19 cellular contexts compared by ENCODE assay signal in the genomic region with DNA sequence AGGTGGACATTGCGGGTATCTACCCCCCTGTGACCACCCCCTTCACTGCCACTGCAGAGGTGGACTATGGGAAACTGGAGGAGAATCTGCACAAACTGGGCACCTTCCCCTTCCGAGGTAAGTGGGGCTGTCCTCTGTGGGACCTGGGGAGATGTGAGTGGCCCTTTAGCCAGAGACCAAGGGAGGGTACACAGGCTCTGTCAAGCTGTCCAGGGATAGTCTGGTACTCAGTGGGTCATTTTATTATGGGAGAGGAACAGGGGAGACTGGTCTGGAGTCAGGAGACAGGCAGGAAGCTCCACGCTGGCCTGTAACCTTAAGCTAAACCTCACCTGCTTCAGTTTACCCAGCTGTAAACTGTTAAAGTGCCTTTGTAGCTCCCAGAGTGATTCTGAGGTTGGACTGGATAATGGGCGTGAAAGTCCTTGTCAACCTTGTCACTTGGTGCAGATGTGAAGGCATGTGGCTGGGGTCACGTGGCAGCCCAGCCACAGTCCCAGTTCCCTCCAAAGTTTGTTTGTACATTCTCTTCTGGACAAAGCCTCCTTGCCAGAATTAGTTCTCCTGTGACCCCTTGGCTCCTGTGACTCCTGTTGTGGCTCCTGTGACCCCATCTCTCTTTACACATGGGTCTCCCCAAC. TPM values are rescaled to one million over a fixed set of nuclear protein-coding genes. Genes with fewer than 3 reads are reported as not detected.
DNase-seq lines count a peak whose midpoint lies in the region; ATAC-seq and TF ChIP-seq lines count a peak whose summit lies in the region.
"Had no signal": no experiment of that assay in that cellular context is flagged by ENCODE, and none has a peak within 500 bp of the region (broad histone marks: within the 10 kb centered on the region; RNA-seq: fewer than 3 reads in every experiment).

No MANE protein-coding gene starts in this region.

- H3K27ac ChIP-seq in adrenal gland (peak overlapping the region in 3 of 5 donors; percentile 34 to 71 (median 59)), psoas muscle (peak overlapping the region; percentile 69)
- H3K27ac ChIP-seq: left lung had no signal

- H3K4me3 Mint-ChIP-seq in T-helper 17 cell: no peak overlapping the region
- H3K4me3 Mint-ChIP-seq: activated CD4-positive, alpha-beta memory T cell treated with anti-CD3 and anti-CD28 coated beads, Interleukin-2, amount 10 ng/mL, durations not matched to agents 7 days and 5 days; activated T-helper 1 cell treated with anti-CD3 and anti-CD28 coated beads, Interleukin-12 subunit alpha, Interleukin-12 subunit beta, Interleukin-2, Interleukin-4 antibody, amounts not matched to agents 30 ng/mL and 10 ng/mL and 1 ng/mL, durations not matched to agents 14 hours and 24 hours and 36 hours; naive thymus-derived CD8-positive, alpha-beta T cell had no signal

- no peak for TF ChIP-seq CTCF in adrenal gland (IDR thresholded peaks at IDR 0.05)
- no peak for TF ChIP-seq CTCF in psoas muscle (IDR thresholded peaks at IDR 0.05)

- TF ChIP-seq POLR2A in adrenal gland (IDR thresholded peaks at IDR 0.05): no peak

- ATAC-seq in left ventricle myocardium superior: peak; percentile 62
- peak; percentile 0 to 21 (median 10) for ATAC-seq in psoas muscle
- no peak for ATAC-seq in T-helper 17 cell
- no peak for ATAC-seq in GM18858 (IDR thresholded peaks at IDR 0.05; ENCODE audit: unreplicated experiment)
- no peak for ATAC-seq in HG02798 (IDR thresholded peaks at IDR 0.05; ENCODE audit: poor library complexity, unreplicated experiment)
- ATAC-seq: naive thymus-derived CD8-positive, alpha-beta T cell had no signal

- no peaks in the 10 kb centered on the region for H3K9me3 ChIP-seq in adrenal gland (replicated peaks in 1 of 3)
- H3K9me3 ChIP-seq in psoas muscle: no peaks in the 10 kb centered on the region
- H3K9me3 ChIP-seq in T-helper 17 cell (ENCODE audit: control insufficient read depth, low read length, poor library complexity, severe bottlenecking): no peaks in the 10 kb centered on the region
- H3K9me3 ChIP-seq: BE2C, esophagus squamous epithelium, left lung had no signal

- H3K27ac Mint-ChIP-seq in T-helper 17 cell: no peak overlapping the region
- H3K27ac Mint-ChIP-seq: activated CD4-positive, alpha-beta memory T cell treated with anti-CD3 and anti-CD28 coated beads, Interleukin-2, amount 10 ng/mL, durations not matched to agents 7 days and 5 days; activated T-helper 1 cell treated with anti-CD3 and anti-CD28 coated beads, Interleukin-12 subunit alpha, Interleukin-12 subunit beta, Interleukin-2, Interleukin-4 antibody, amounts not matched to agents 30 ng/mL and 10 ng/mL and 1 ng/mL, durations not matched to agents 14 hours and 24 hours and 36 hours had no signal

- H3K4me1 Mint-ChIP-seq in T-helper 17 cell: peaks cover 3% of the 10 kb centered on the region

- intact Hi-C loops in adrenal gland (cut with DNase I) (no loop called here), left ventricle myocardium superior (cut with micrococcal nuclease) (no loop called here), psoas muscle (cut with DNase I) (no loop called here)

- H3K27me3 ChIP-seq in adrenal gland: no peaks in the 10 kb centered on the region
- no peaks in the 10 kb centered on the region for H3K27me3 ChIP-seq in psoas muscle (ENCODE audit: insufficient read depth in 3 of 3, low read length in 2 of 3)
- H3K27me3 ChIP-seq: BE2C, esophagus squamous epithelium, hepatocyte, left lung had no signal

- peaks cover 10 to 32% of the 10 kb centered on the region in 2 donors for H3K4me1 ChIP-seq in adrenal gland (replicated peaks in 1 of 2)
- peaks cover 24% of the 10 kb centered on the region for H3K4me1 ChIP-seq in psoas muscle
- H3K4me1 ChIP-seq: left lung had no signal

- peaks cover 2% of the 10 kb centered on the region for H3K27me3 Mint-ChIP-seq in T-helper 17 cell

- WGBS in adrenal gland, 4 donors: 86 to 95% (median 93%) methylated on average over 2 to 5 of the region's 5 CpGs
- whole genome bisulfite sequencing in psoas muscle, 3 donors: 62 to 81% (median 69%) methylated on average over 5 of the region's 5 CpGs

- no peaks in the 10 kb centered on the region for H3K36me3 Mint-ChIP-seq in T-helper 17 cell (ENCODE audit: low read depth)
- H3K36me3 Mint-ChIP-seq: naive thymus-derived CD8-positive, alpha-beta T cell had no signal

- H3K4me3 ChIP-seq in adrenal gland (peak overlapping the region in 1 of 4 donors; percentile 18), psoas muscle (no peak overlapping the region)
- H3K4me3 ChIP-seq: esophagus squamous epithelium, hepatocyte, left lung, skin epidermis had no signal

- DNase-seq in DMS53 treated with DMSO at 0.1 percent for 48 hours (lab: John Stamatoyannopoulos, UW; ENCODE audit: unreplicated experiment) (peak; percentile 78), adrenal gland (peak in 1 of 7 donors; percentile 13), left ventricle myocardium superior (peak; percentile 60), psoas muscle (peak in 1 of 2 donors; percentile 57), NCI-H526 treated with DMSO at 0.1 percent for 48 hours (lab: John Stamatoyannopoulos, UW) (no peak), T-helper 17 cell (no peak)
- DNase-seq: activated CD4-positive, alpha-beta memory T cell treated with anti-CD3 and anti-CD28 coated beads, Interleukin-2, amount 10 ng/mL, durations not matched to agents 7 days and 5 days; esophagus squamous epithelium; naive thymus-derived CD8-positive, alpha-beta T cell; NCI-H1092; NCI-H2171; stimulated activated naive CD4-positive, alpha-beta T cell treated with Interleukin-2 at 50 U/mL for 16 hours had no signal

- H3K36me3 ChIP-seq in adrenal gland (replicated peaks in 1 of 2): no peaks in the 10 kb centered on the region
- H3K36me3 ChIP-seq in psoas muscle (ENCODE audit: insufficient read depth in 1 of 2, low read depth in 1 of 2): peaks cover 0 to 29% of the 10 kb centered on the region in 2 donors
- H3K36me3 ChIP-seq: BE2C, esophagus squamous epithelium, left lung had no signal

RNA-seq across cellular contexts. Expression of gene HOGA1, which starts 0.7 kb away (rescaled TPM):
- total RNA-seq in adrenal gland: 10 to 100 TPM in 6 of 8 donors, 1 to 10 TPM in 2; 8.0 to 30.8 (median 16.2) TPM
- polyA plus RNA-seq in adrenal gland: 10 to 100 TPM in 2 of 3 donors, 1 to 10 TPM in 1; 3.2 to 13.6 (median 12.1) TPM
- 11.9 TPM for total RNA-seq in left ventricle myocardium superior
- total RNA-seq in psoas muscle: 10 to 100 TPM in 1 of 4 donors, 1 to 10 TPM in 2, under 1 TPM in 1; 0.66 to 12.3 (median 4.9) TPM
- 1 to 10 TPM in 2 of 3 donors, under 1 TPM in 1; 0.96 to 3.4 (median 1.7) TPM for polyA plus RNA-seq in psoas muscle
- not detected for total RNA-seq in T-helper 17 cell
- total RNA-seq: activated CD4-positive, alpha-beta memory T cell treated with anti-CD3 and anti-CD28 coated beads, Interleukin-2, amount 10 ng/mL, durations not matched to agents 7 days and 5 days; activated T-helper 1 cell treated with anti-CD3 and anti-CD28 coated beads, Interleukin-12 subunit alpha, Interleukin-12 subunit beta, Interleukin-2, Interleukin-4 antibody, amounts not matched to agents 30 ng/mL and 10 ng/mL and 1 ng/mL, durations not matched to agents 14 hours and 24 hours and 36 hours; naive thymus-derived CD8-positive, alpha-beta T cell had no signal
- polyA plus RNA-seq: naive thymus-derived CD8-positive, alpha-beta T cell had no signal

RNA-seq across cellular contexts. Expression of gene C10orf62, which starts 4.6 kb away (rescaled TPM):
- total RNA-seq in adrenal gland (1 to 10 TPM in 3 of 8 donors, under 1 TPM in 2, not detected in 3; 0.47 to 2.3 (median 1.1) TPM), left ventricle myocardium superior (0.35 TPM), psoas muscle (1 to 10 TPM in 2 of 4 donors, under 1 TPM in 1, not detected in 1; 0.56 to 1.1 (median 1.0) TPM), T-helper 17 cell (not detected)
- polyA plus RNA-seq in adrenal gland (1 to 10 TPM in 1 of 3 donors, under 1 TPM in 2; 0.26 to 1.3 (median 0.44) TPM), psoas muscle (under 1 TPM in 2 of 3 donors, not detected in 1; 0.12 to 0.13 TPM)
- total RNA-seq: activated CD4-positive, alpha-beta memory T cell treated with anti-CD3 and anti-CD28 coated beads, Interleukin-2, amount 10 ng/mL, durations not matched to agents 7 days and 5 days; activated T-helper 1 cell treated with anti-CD3 and anti-CD28 coated beads, Interleukin-12 subunit alpha, Interleukin-12 subunit beta, Interleukin-2, Interleukin-4 antibody, amounts not matched to agents 30 ng/mL and 10 ng/mL and 1 ng/mL, durations not matched to agents 14 hours and 24 hours and 36 hours; esophagus squamous epithelium; left lung; naive thymus-derived CD8-positive, alpha-beta T cell had no signal
- polyA plus RNA-seq: hepatocyte; naive thymus-derived CD8-positive, alpha-beta T cell had no signal

RNA-seq across cellular contexts. Expression of gene ANKRD2, which starts 12.3 kb away (rescaled TPM):
- total RNA-seq in adrenal gland (1 to 10 TPM in 5 of 8 donors, under 1 TPM in 1, not detected in 2; 0.84 to 2.9 (median 2.5) TPM), left ventricle myocardium superior (318 TPM), psoas muscle (1,000 to 10,000 TPM; 1,055 to 3,522 (median 2,378) TPM), T-helper 17 cell (not detected)
- polyA plus RNA-seq in adrenal gland (under 1 TPM; 0.24 to 0.81 (median 0.72) TPM), psoas muscle (1,000 to 10,000 TPM in 2 of 3 donors, 100 to 1,000 TPM in 1; 254 to 5,473 (median 1,117) TPM)
- total RNA-seq: activated T-helper 1 cell treated with anti-CD3 and anti-CD28 coated beads, Interleukin-12 subunit alpha, Interleukin-12 subunit beta, Interleukin-2, Interleukin-4 antibody, amounts not matched to agents 30 ng/mL and 10 ng/mL and 1 ng/mL, durations not matched to agents 14 hours and 24 hours and 36 hours; hepatocyte; naive thymus-derived CD8-positive, alpha-beta T cell had no signal
- polyA plus RNA-seq: hepatocyte; naive thymus-derived CD8-positive, alpha-beta T cell had no signal

RNA-seq across cellular contexts. Expression of gene MORN4, which starts 48.4 kb away (rescaled TPM):
- total RNA-seq in adrenal gland (10 to 100 TPM in 2 of 8 donors, 1 to 10 TPM in 6; 1.6 to 12.2 (median 8.0) TPM), left ventricle myocardium superior (8.7 TPM), psoas muscle (1 to 10 TPM; 1.8 to 4.1 (median 2.6) TPM), T-helper 17 cell (1 to 10 TPM in 1 of 2 donors, under 1 TPM in 1; 0.35 to 1.2 TPM)
- polyA plus RNA-seq in adrenal gland (10 to 100 TPM in 2 of 3 donors, 1 to 10 TPM in 1; 5.1 to 15.0 (median 11.7) TPM), psoas muscle (1 to 10 TPM; 3.9 to 5.6 (median 5.2) TPM)

RNA-seq across cellular contexts. Expression of gene PI4K2A, which starts 55.6 kb away (rescaled TPM):
- total RNA-seq in adrenal gland: 10 to 100 TPM; 30.0 to 70.8 (median 42.7) TPM
- 10 to 100 TPM; 17.8 to 69.8 (median 18.2) TPM for polyA plus RNA-seq in adrenal gland
- 10.2 TPM for total RNA-seq in left ventricle myocardium superior
- total RNA-seq in psoas muscle: 10 to 100 TPM; 11.5 to 14.1 (median 11.9) TPM
- 10 to 100 TPM in 2 of 3 donors, 1 to 10 TPM in 1; 8.9 to 22.9 (median 15.6) TPM for polyA plus RNA-seq in psoas muscle
- total RNA-seq in T-helper 17 cell: 10 to 100 TPM; 23.3 to 26.2 TPM

Comparison
In these comparisons a context has a peak if more than half of its experiments do, and no peak if none do; other contexts are left out.
1. DNase-seq: peak in DMS53 treated with DMSO at 0.1 percent for 48 hours (single experiment) and left ventricle myocardium superior (single experiment); none in NCI-H526 treated with DMSO at 0.1 percent for 48 hours (single experiment) and T-helper 17 cell (0 of 3).
2. ATAC-seq: peak in left ventricle myocardium superior (single experiment) and psoas muscle (4 of 4); none in T-helper 17 cell (single experiment), GM18858 (single experiment) and HG02798 (single experiment).
3. RNA of gene ANKRD2, which starts 12.3 kb away (total RNA-seq): 1,055 to 3,522 TPM in psoas muscle and 318 TPM in left ventricle myocardium superior (single experiment); 0.84 to 2.9 TPM in adrenal gland and not detected in T-helper 17 cell; every median in the first group is over 10 times any median in the second.